Comparison of ENCODE assay signal across 19 cellular contexts in the genomic region with DNA sequence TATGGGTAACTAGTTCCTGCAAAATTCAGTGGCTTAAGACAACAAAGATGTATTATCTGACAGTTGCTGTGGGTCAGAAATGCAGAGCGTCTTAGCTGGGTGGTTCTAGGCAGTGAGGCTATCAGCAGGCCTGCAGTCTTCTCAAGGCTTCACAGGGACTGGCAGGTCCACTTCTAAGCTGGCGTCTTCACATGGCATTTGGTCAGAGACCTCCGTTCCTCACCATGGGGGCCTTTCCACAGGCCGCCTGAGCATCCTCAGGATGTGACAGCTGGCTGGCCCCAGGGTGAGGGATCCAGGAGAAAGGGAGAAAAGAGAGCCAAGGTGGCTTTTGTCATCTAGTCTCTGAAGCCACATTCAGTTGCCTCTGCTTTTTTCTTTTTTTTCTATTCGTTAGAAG.
"Had no signal": no experiment of that assay in that cellular context is flagged by ENCODE, and none has a peak within 500 bp of the region (broad histone marks: within the 10 kb centered on the region; RNA-seq: fewer than 3 reads in every experiment).

No MANE protein-coding gene starts in this region.

- DNase-seq: stimulated activated CD4-positive, alpha-beta T cell treated with anti-CD3 and anti-CD28 coated beads, Interleukin-2, amount 100 ng/mL, for 48 hours; stimulated activated CD4-positive, alpha-beta T cell treated with anti-CD3 and anti-CD28 coated beads, Interleukin-4, amount 100 ng/mL, for 1 hour; stimulated activated CD4-positive, alpha-beta T cell treated with anti-CD3 and anti-CD28 coated beads, Interleukin-4, amount 100 ng/mL, for 24 hours; stimulated activated CD4-positive, alpha-beta T cell treated with anti-CD3 and anti-CD28 coated beads, Interleukin-4, amount 100 ng/mL, for 4 hours; stimulated activated CD8-positive, alpha-beta memory T cell treated with anti-CD3 and anti-CD28 coated beads, Interleukin-4, amount 100 ng/mL, for 48 hours; stimulated activated naive B cell treated with anti-CD40 and anti-IgM and Interleukin-4, amounts not matched to agents 10 μg/mL and 1 μg/mL and 100 μg/mL, for 72 hours; stimulated activated naive CD4-positive, alpha-beta T cell; stimulated activated naive CD4-positive, alpha-beta T cell treated with Interleukin-2 at 50 U/mL for 16 hours; stimulated activated naive CD8-positive, alpha-beta T cell treated with anti-CD3 and anti-CD28 coated beads, Interleukin-15, amount 100 ng/mL, for 72 hours; stimulated activated naive CD8-positive, alpha-beta T cell treated with anti-CD3 and anti-CD28 coated beads, Interleukin-15, Interleukin-2, amounts not matched to agents 100 U/mL and 50 U/mL, for 24 hours; stomach; testis; thyroid gland; tibial artery; transverse colon; trophoblast cell; upper lobe of left lung; upper lobe of right lung; uterus had no signal
